In the genomic region with DNA sequence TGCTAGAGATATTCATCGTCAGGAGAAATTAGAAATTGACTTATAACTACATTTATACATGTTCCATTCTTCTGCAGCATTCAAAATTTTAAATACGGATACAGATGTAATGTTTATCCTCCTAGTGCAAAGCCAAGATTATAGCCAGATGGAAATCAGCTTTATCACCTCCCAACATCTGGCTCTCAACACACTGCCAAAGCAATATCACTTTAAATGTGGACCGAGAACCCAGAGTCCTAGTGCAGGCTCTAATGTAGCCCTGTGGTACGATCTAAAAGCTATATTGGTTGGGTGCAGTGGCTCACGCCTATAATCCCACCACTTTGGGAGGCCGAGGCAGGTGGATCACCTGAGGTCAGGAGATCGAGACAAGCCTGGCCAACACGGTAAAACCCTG, we compare ENCODE assay signal across 1 cellular context.
TF ChIP-seq lines count a peak whose summit lies in the region.

No MANE protein-coding gene starts in this region.

TF ChIP-seq in endothelial cell of umbilical vein, 7 proteins besides CTCF, POLR2A, EP300 and RAD21:
- no peak for TF ChIP-seq GATA2 (IDR thresholded peaks at IDR 0.05; ENCODE audit: insufficient read depth, insufficient read length, low read depth, low read length)
- TF ChIP-seq, protein P1, sequence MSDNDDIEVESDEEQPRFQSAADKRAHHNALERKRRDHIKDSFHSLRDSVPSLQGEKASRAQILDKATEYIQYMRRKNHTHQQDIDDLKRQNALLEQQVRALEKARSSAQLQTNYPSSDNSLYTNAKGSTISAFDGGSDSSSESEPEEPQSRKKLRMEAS (IDR thresholded peaks at IDR 0.05; ENCODE audit: insufficient read depth, insufficient read length), result no peak
